In genomic region chr10:114068054-114068707, GRCh38 we compare ENCODE assay signal across 15 cellular contexts. TPM values are rescaled to one million over a fixed set of nuclear protein-coding genes. Genes with fewer than 3 reads are reported as not detected.
DNase-seq lines count a peak whose midpoint lies in the region; ATAC-seq and TF ChIP-seq lines count a peak whose summit lies in the region.
"Had no signal": no experiment of that assay in that cellular context is flagged by ENCODE, and none has a peak within 500 bp of the region (broad histone marks: within the 10 kb centered on the region; RNA-seq: fewer than 3 reads in every experiment).

No MANE protein-coding gene starts in this region.

- no peak overlapping the region for H3K9ac ChIP-seq in smooth muscle cell (ENCODE audit: low read depth)

- no peak overlapping the region for H3K27ac ChIP-seq in smooth muscle cell (ENCODE audit: low read depth)
- H3K27ac ChIP-seq: SJSA1, upper lobe of left lung had no signal

- no peaks in the 10 kb centered on the region for H3K4me1 ChIP-seq in smooth muscle cell (ENCODE audit: low read depth)
- H3K4me1 ChIP-seq: SJSA1 had no signal

- peaks cover 24% of the 10 kb centered on the region for H3K4me1 Mint-ChIP-seq in activated naive CD8-positive, alpha-beta T cell treated with anti-CD3 and anti-CD28 coated beads, Interleukin-2, amount 10 ng/mL, durations not matched to agents 7 days and 5 days
- H3K4me1 Mint-ChIP-seq in activated naive CD8-positive, alpha-beta T cell treated with anti-CD3 and anti-CD28 coated beads for 36 hours = peaks cover 18% of the 10 kb centered on the region

- H3K36me3 ChIP-seq in smooth muscle cell (ENCODE audit: low read depth) = no peaks in the 10 kb centered on the region
- H3K36me3 ChIP-seq: SJSA1, upper lobe of left lung had no signal

- peak overlapping the region; percentile 46 for H3K27ac Mint-ChIP-seq in activated naive CD8-positive, alpha-beta T cell treated with anti-CD3 and anti-CD28 coated beads, Interleukin-2, amount 10 ng/mL, durations not matched to agents 7 days and 5 days
- H3K27ac Mint-ChIP-seq in activated naive CD8-positive, alpha-beta T cell treated with anti-CD3 and anti-CD28 coated beads for 36 hours = no peak overlapping the region
- H3K27ac Mint-ChIP-seq: memory B cell had no signal

- peaks cover 11% of the 10 kb centered on the region for H3K27me3 Mint-ChIP-seq in activated naive CD8-positive, alpha-beta T cell treated with anti-CD3 and anti-CD28 coated beads, Interleukin-2, amount 10 ng/mL, durations not matched to agents 7 days and 5 days
- peaks cover 5% of the 10 kb centered on the region for H3K27me3 Mint-ChIP-seq in activated naive CD8-positive, alpha-beta T cell treated with anti-CD3 and anti-CD28 coated beads for 36 hours
- H3K27me3 Mint-ChIP-seq: memory B cell had no signal

- H3K36me3 Mint-ChIP-seq in activated naive CD8-positive, alpha-beta T cell treated with anti-CD3 and anti-CD28 coated beads, Interleukin-2, amount 10 ng/mL, durations not matched to agents 7 days and 5 days = no peaks in the 10 kb centered on the region
- H3K36me3 Mint-ChIP-seq in activated naive CD8-positive, alpha-beta T cell treated with anti-CD3 and anti-CD28 coated beads for 36 hours = no peaks in the 10 kb centered on the region
- H3K36me3 Mint-ChIP-seq: memory B cell had no signal

- H2AFZ ChIP-seq in smooth muscle cell (ENCODE audit: low read depth) = no peak overlapping the region

- no peak for ATAC-seq in activated naive CD8-positive, alpha-beta T cell treated with anti-CD3 and anti-CD28 coated beads, Interleukin-2, amount 10 ng/mL, durations not matched to agents 7 days and 5 days (ENCODE audit: low read depth)
- ATAC-seq: K562 had no signal

- 79% methylated on average over 6 of the region's 6 CpGs for WGBS in smooth muscle cell (ENCODE audit: low lambda C conversion rate)

- no peak for TF ChIP-seq CTCF in smooth muscle cell (IDR thresholded peaks at IDR 0.05; ENCODE audit: borderline replicate concordance, insufficient read depth, poor library complexity, severe bottlenecking)

- peaks cover 9% of the 10 kb centered on the region for H3K27me3 ChIP-seq in smooth muscle cell (ENCODE audit: low read depth)
- H3K27me3 ChIP-seq: SJSA1, upper lobe of left lung had no signal

- no peaks in the 10 kb centered on the region for H3K79me2 ChIP-seq in smooth muscle cell (ENCODE audit: low read depth)

- no peak overlapping the region for H3K4me3 ChIP-seq in smooth muscle cell
- H3K4me3 ChIP-seq: K562, SJSA1, upper lobe of left lung had no signal

- no peaks in the 10 kb centered on the region for H3K9me3 Mint-ChIP-seq in activated naive CD8-positive, alpha-beta T cell treated with anti-CD3 and anti-CD28 coated beads, Interleukin-2, amount 10 ng/mL, durations not matched to agents 7 days and 5 days
- H3K9me3 Mint-ChIP-seq in activated naive CD8-positive, alpha-beta T cell treated with anti-CD3 and anti-CD28 coated beads for 36 hours = no peaks in the 10 kb centered on the region
- H3K9me3 Mint-ChIP-seq: memory B cell had no signal

- no peaks in the 10 kb centered on the region for H3F3A ChIP-seq in smooth muscle cell (ENCODE audit: low read depth)

- POLR2A ChIA-PET in activated naive CD8-positive, alpha-beta T cell treated with anti-CD3 and anti-CD28 coated beads, Interleukin-2, amount 10 ng/mL, durations not matched to agents 7 days and 5 days (lab: Charles Lee) = interaction anchor here (0.9 kb wide), 1 partner anchor 44 kb away, joined by 3 read pairs; no protein-coding TSS in a partner anchor

- no peak overlapping the region for H3K4me2 ChIP-seq in smooth muscle cell

- H3K9me3 ChIP-seq in smooth muscle cell (replicated peaks; ENCODE audit: low read depth) = no peaks in the 10 kb centered on the region
- H3K9me3 ChIP-seq: SJSA1, upper lobe of left lung had no signal

- DNase-seq in activated naive CD8-positive, alpha-beta T cell treated with anti-CD3 and anti-CD28 coated beads, Interleukin-2, amount 10 ng/mL, durations not matched to agents 7 days and 5 days = no peak
- DNase-seq in activated naive CD8-positive, alpha-beta T cell treated with anti-CD3 and anti-CD28 coated beads for 36 hours = no peak
- DNase-seq in RPMI7951 (ENCODE audit: low read depth) (peak; percentile 46), fibroblast of gingiva (ENCODE audit: low read depth) (peak; percentile 32), stromal cell of bone marrow (ENCODE audit: low read depth) (peak; percentile 8), smooth muscle cell (lab: John Stamatoyannopoulos, UW; ENCODE audit: unreplicated experiment) (no peak), LoVo (ENCODE audit: low spot score) (no peak)
- no peak for DNase-seq in effector CD4-positive, alpha-beta T cell
- DNase-seq: activated CD4-positive, alpha-beta T cell treated with anti-CD3 and anti-CD28 coated beads for 1 hour; activated gamma-delta T cell; upper lobe of left lung had no signal

- no peaks in the 10 kb centered on the region for H4K20me1 ChIP-seq in smooth muscle cell (ENCODE audit: low read depth)

- peak overlapping the region; percentile 13 for H3K4me3 Mint-ChIP-seq in activated naive CD8-positive, alpha-beta T cell treated with anti-CD3 and anti-CD28 coated beads, Interleukin-2, amount 10 ng/mL, durations not matched to agents 7 days and 5 days
- no peak overlapping the region for H3K4me3 Mint-ChIP-seq in activated naive CD8-positive, alpha-beta T cell treated with anti-CD3 and anti-CD28 coated beads for 36 hours
- H3K4me3 Mint-ChIP-seq: memory B cell had no signal

RNA-seq across cellular contexts. Expression of gene ADRB1, which starts 24.5 kb away (rescaled TPM):
- 1 to 10 TPM in 1 of 2 experiments, under 1 TPM in 1; 0.91 to 1.0 TPM for total RNA-seq in activated naive CD8-positive, alpha-beta T cell treated with anti-CD3 and anti-CD28 coated beads, Interleukin-2, amount 10 ng/mL, durations not matched to agents 7 days and 5 days
- under 1 TPM in 1 of 2 experiments, not detected in 1; 0.14 TPM for total RNA-seq in activated naive CD8-positive, alpha-beta T cell treated with anti-CD3 and anti-CD28 coated beads for 36 hours
- not detected in 2 replicates for total RNA-seq in RPMI7951 (2014; rRNA removed; shearing (Covaris generic))
- not detected in 2 replicates for total RNA-seq in smooth muscle cell
- polyA plus RNA-seq in smooth muscle cell = not detected in 2 replicates
- polyA plus RNA-seq: BJ had no signal

Comparison
In these comparisons a context has a peak if more than half of its experiments do, and no peak if none do; other contexts are left out.
1. DNase-seq: peak in RPMI7951 (single experiment), fibroblast of gingiva (single experiment) and stromal cell of bone marrow (single experiment); none in activated naive CD8-positive, alpha-beta T cell treated with anti-CD3 and anti-CD28 coated beads, Interleukin-2, amount 10 ng/mL, durations not matched to agents 7 days and 5 days (single experiment), activated naive CD8-positive, alpha-beta T cell treated with anti-CD3 and anti-CD28 coated beads for 36 hours (single experiment), effector CD4-positive, alpha-beta T cell (single experiment), smooth muscle cell (single experiment) and LoVo (single experiment).